In the genomic region with DNA sequence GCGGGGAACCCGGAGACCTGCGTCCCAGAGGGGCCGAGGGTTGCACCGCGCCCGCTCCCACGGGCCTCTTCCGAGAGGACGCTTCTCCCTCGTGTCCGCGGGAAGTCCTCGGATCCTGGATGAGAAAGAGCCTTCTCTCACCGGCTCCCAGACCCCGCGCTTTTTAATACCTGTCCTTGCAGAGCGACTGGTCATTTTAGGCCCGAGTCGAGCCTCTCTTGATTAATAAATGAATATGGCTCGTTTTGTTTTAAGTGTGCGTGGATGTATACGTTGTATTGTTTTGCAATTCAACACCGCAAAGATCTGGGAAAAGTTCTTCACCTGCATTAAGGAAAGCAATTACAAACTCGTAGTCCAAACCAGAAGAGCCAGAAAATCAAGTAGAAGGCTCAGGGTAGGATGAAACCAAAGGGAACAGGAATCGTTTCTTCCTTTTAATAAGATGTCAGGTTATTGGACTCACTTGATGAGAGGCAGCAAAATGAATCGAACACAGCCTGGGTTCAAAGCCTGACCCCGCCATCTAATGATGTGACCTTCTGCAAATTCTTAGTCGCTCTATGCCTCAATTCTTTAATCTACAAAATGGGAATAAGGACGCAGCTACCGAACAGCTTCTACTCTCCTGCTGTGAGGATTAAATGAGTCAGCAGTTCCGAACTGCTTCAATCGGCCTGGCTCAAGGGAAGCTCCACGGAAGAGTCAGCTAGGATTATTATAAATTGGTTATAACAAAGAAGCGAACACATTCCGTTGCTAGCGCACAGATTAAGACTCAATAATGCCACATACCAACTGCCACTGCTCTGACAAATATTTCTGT, we compare ENCODE assay signal across 8 cellular contexts.
DNase-seq lines count a peak whose midpoint lies in the region; ATAC-seq, FAIRE-seq and TF ChIP-seq lines count a peak whose summit lies in the region.

No MANE protein-coding gene starts in this region.

- intact Hi-C loops in ascending aorta (cut with DNase I): no loop called here
- intact Hi-C loops in kidney (cut with DNase I): no loop called here

- H3K9me3 Mint-ChIP-seq in T-helper 1 cell treated with Interleukin-12 subunit alpha and Interleukin-12 subunit beta and Interleukin-4 antibody, amounts not matched to agents 30 μg/mL and 1 μg/mL, for 36 hours: no peaks in the 10 kb centered on the region

- H3K4me1 ChIP-seq in ascending aorta (peaks cover 0 to 2% of the 10 kb centered on the region in 2 donors), kidney (ENCODE audit: control insufficient read depth in 1 of 2, insufficient read depth in 1 of 2, low read depth in 1 of 2, low read length in 2 of 2) (peaks cover 3 to 4% of the 10 kb centered on the region in 2 donors), suprapubic skin (peaks cover 32% of the 10 kb centered on the region)

- H3K4me3 ChIP-seq in ascending aorta: peak overlapping the region; percentile 64 to 68
- H3K4me3 ChIP-seq in kidney (ENCODE audit: low read length in 2 of 2): peak overlapping the region; percentile 32 to 55
- peak overlapping the region; percentile 81 for H3K4me3 ChIP-seq in suprapubic skin

- no peak overlapping the region for H3K27ac Mint-ChIP-seq in T-helper 1 cell treated with Interleukin-12 subunit alpha and Interleukin-12 subunit beta and Interleukin-4 antibody, amounts not matched to agents 30 μg/mL and 1 μg/mL, for 36 hours

- ATAC-seq in HG03342 (IDR thresholded peaks at IDR 0.05; ENCODE audit: unreplicated experiment) (no peak), GM18517 (IDR thresholded peaks at IDR 0.05; ENCODE audit: unreplicated experiment) (no peak)

- TF ChIP-seq POLR2A in suprapubic skin (IDR thresholded peaks at IDR 0.05): no peak

- H3K9me3 ChIP-seq in ascending aorta (no peaks in the 10 kb centered on the region), kidney (ENCODE audit: control insufficient read depth in 1 of 2, low read length in 2 of 2) (no peaks in the 10 kb centered on the region), suprapubic skin (no peaks in the 10 kb centered on the region)

- FAIRE-seq in kidney (lab: Jason Lieb, UNC): no peak

- no peak for TF ChIP-seq CTCF in ascending aorta (IDR thresholded peaks at IDR 0.05)
- no peak for TF ChIP-seq CTCF in kidney (IDR thresholded peaks at IDR 0.05; ENCODE audit: borderline replicate concordance, extremely low read depth, insufficient read depth)
- no peak for TF ChIP-seq CTCF in suprapubic skin (IDR thresholded peaks at IDR 0.05)

- H3K27me3 Mint-ChIP-seq in T-helper 1 cell treated with Interleukin-12 subunit alpha and Interleukin-12 subunit beta and Interleukin-4 antibody, amounts not matched to agents 30 μg/mL and 1 μg/mL, for 36 hours (ENCODE audit: low read depth): peaks cover 53% of the 10 kb centered on the region

- H3K27me3 ChIP-seq in ascending aorta (peaks cover 4% of the 10 kb centered on the region), suprapubic skin (peaks cover 14% of the 10 kb centered on the region)

- 38% methylated on average over 29 of the region's 37 CpGs for WGBS in suprapubic skin

- no peak for DNase-seq in T-helper 1 cell
- DNase-seq in ascending aorta (ENCODE audit: low spot score in 2 of 2): no peak
- no peak for DNase-seq in kidney
- no peak for DNase-seq in suprapubic skin (ENCODE audit: low spot score in 2 of 2)
- no peak for DNase-seq in iPS-NIHi11 (ENCODE audit: low spot score)

- H3K9ac ChIP-seq in kidney (ENCODE audit: low read length in 2 of 2): peak overlapping the region; percentile 29 to 75

- peaks cover 2% of the 10 kb centered on the region for H3K4me1 Mint-ChIP-seq in T-helper 1 cell treated with Interleukin-12 subunit alpha and Interleukin-12 subunit beta and Interleukin-4 antibody, amounts not matched to agents 30 μg/mL and 1 μg/mL, for 36 hours (ENCODE audit: low read depth)

- no peak for TF ChIP-seq EP300 in suprapubic skin (IDR thresholded peaks at IDR 0.05)

- H3K4me3 Mint-ChIP-seq in T-helper 1 cell treated with Interleukin-12 subunit alpha and Interleukin-12 subunit beta and Interleukin-4 antibody, amounts not matched to agents 30 μg/mL and 1 μg/mL, for 36 hours: peak overlapping the region; percentile 54

- no peaks in the 10 kb centered on the region for H3K36me3 ChIP-seq in ascending aorta
- H3K36me3 ChIP-seq in kidney (ENCODE audit: control insufficient read depth in 1 of 2, insufficient read depth in 2 of 2, low read length in 2 of 2): peaks cover 0 to 4% of the 10 kb centered on the region in 2 donors
- H3K36me3 ChIP-seq in suprapubic skin: no peaks in the 10 kb centered on the region

- no peaks in the 10 kb centered on the region for H3K36me3 Mint-ChIP-seq in T-helper 1 cell treated with Interleukin-12 subunit alpha and Interleukin-12 subunit beta and Interleukin-4 antibody, amounts not matched to agents 30 μg/mL and 1 μg/mL, for 36 hours (ENCODE audit: low read depth)

- H3K27ac ChIP-seq in ascending aorta: no peak overlapping the region
- peak overlapping the region; percentile 85 to 88 for H3K27ac ChIP-seq in kidney (ENCODE audit: low read depth in 2 of 2, low read length in 2 of 2)
- H3K27ac ChIP-seq in suprapubic skin: peak overlapping the region; percentile 93

Comparison
In these comparisons a context has a peak if more than half of its experiments do, and no peak if none do; other contexts are left out.
1. H3K27ac ChIP-seq: peak in kidney (2 of 2) and suprapubic skin (single experiment); none in ascending aorta (0 of 2).
2. Peak in every context shown above with its lines, with median percentiles within 50 percentile points of each other: H3K4me3 ChIP-seq.